In the genomic region with DNA sequence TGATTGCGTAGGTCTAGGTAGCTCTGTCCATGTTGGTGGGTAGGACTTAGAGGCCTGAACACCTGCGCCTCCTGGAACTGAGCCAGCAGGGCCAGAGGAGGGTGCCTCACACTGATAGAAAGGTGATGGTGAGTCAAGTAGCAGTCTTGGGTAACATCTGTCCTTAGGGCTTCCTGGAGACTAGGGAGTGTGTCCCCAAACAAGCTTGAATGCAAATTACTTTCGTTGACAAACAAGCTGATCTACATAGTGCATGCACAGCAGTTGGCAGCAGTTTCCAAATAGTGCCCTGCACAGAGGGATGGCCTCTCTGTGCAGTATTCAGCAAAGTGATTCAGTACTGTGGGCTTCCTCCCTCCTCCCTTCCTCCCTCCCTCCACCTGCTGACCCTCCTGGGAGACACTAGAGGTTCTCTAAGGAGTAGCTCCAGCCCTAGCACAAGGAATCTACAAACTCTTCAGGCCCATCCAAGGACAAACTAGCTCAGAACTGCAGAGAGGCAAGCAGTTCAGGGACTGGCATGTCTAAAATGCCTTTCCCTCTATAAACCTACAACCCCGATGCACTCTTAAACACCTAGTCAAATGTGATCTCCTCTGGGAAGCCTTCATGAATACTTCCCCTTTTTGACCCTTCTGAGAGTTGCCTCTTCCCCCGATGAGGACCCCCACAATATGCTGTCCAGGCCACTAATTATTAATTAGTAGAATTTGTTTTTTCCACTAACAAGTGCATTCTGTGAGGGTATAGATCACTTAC, we compare ENCODE assay signal across 8 cellular contexts.
DNase-seq lines count a peak whose midpoint lies in the region; ATAC-seq, FAIRE-seq and TF ChIP-seq lines count a peak whose summit lies in the region.

No MANE protein-coding gene starts in this region.

- peaks cover 9% of the 10 kb centered on the region for H3K27me3 Mint-ChIP-seq in activated CD4-positive, alpha-beta T cell treated with anti-CD3 and anti-CD28 coated beads, Interleukin-2, amount 10 ng/mL, durations not matched to agents 24 days and 14 days

- H3K9me1 ChIP-seq in K562 (ENCODE audit: control insufficient read depth, insufficient read depth, low read length) = no peaks in the 10 kb centered on the region

- no peak overlapping the region for H3K27ac Mint-ChIP-seq in activated CD4-positive, alpha-beta T cell treated with anti-CD3 and anti-CD28 coated beads, Interleukin-2, amount 10 ng/mL, durations not matched to agents 24 days and 14 days

- CTCF ChIA-PET in K562 (lab: Yijun Ruan, JAX; ENCODE audit: low intra/inter-chr PET ratio) = no interaction called here

- H3K36me3 ChIP-seq in K562 (ENCODE audit: control insufficient read depth, insufficient read depth, low read length) = no peaks in the 10 kb centered on the region

- H3K4me1 Mint-ChIP-seq in activated CD4-positive, alpha-beta T cell treated with anti-CD3 and anti-CD28 coated beads, Interleukin-2, amount 10 ng/mL, durations not matched to agents 24 days and 14 days = no peaks in the 10 kb centered on the region

- no peaks in the 10 kb centered on the region for H4K20me1 ChIP-seq in K562 (replicated peaks; ENCODE audit: control insufficient read depth, insufficient read depth, low read length)

- H3K9me3 ChIP-seq in K562 (replicated peaks; ENCODE audit: control insufficient read depth, insufficient read depth, low read depth, low read length) = no peaks in the 10 kb centered on the region

- H3K27ac ChIP-seq in K562 (ENCODE audit: extremely low read depth, low read depth, low read length) = no peak overlapping the region

- no peaks in the 10 kb centered on the region for H3K79me2 ChIP-seq in K562 (ENCODE audit: control insufficient read depth, insufficient read depth, low read length)

- TF ChIP-seq EP300 in Ishikawa (IDR thresholded peaks at IDR 0.05; ENCODE audit: borderline replicate concordance) (no peak), K562 (IDR thresholded peaks at IDR 0.05; ENCODE audit: low read length) (no peak)

- no peak for TF ChIP-seq CTCF in K562 (IDR thresholded peaks at IDR 0.05 in 2 of 3, conservative IDR thresholded peaks at IDR 0.05 in 1 of 3; ENCODE audit: insufficient read depth in 2 of 3, low read depth in 1 of 3, low read length in 3 of 3)

- H3K4me3 Mint-ChIP-seq in activated CD4-positive, alpha-beta T cell treated with anti-CD3 and anti-CD28 coated beads, Interleukin-2, amount 10 ng/mL, durations not matched to agents 24 days and 14 days = no peak overlapping the region

- H3K36me3 Mint-ChIP-seq in activated CD4-positive, alpha-beta T cell treated with anti-CD3 and anti-CD28 coated beads, Interleukin-2, amount 10 ng/mL, durations not matched to agents 24 days and 14 days (ENCODE audit: low read depth) = no peaks in the 10 kb centered on the region

- intact Hi-C loops in K562 (cut with micrococcal nuclease) = no loop called here
- intact Hi-C loops in activated CD4-positive, alpha-beta T cell treated with anti-CD3 and anti-CD28 coated beads, Interleukin-2, amount 10 ng/mL, durations not matched to agents 24 days and 14 days (cut with micrococcal nuclease) = no loop called here

- peak; percentile 97 for FAIRE-seq in GM18507 (lab: Jason Lieb, UNC)
- FAIRE-seq in K562 (lab: Jason Lieb, UNC) = no peak

- 3% methylated on average over 5 of the region's 5 CpGs for WGBS in K562 (ENCODE audit: insufficient coverage, low coverage, missing lambda C conversion rate)

- H3K4me2 ChIP-seq in K562 (ENCODE audit: insufficient read depth, low read length) = no peak overlapping the region

- peaks cover 19 to 42% of the 10 kb centered on the region in 2 experiments; a peak in 4 of 5 replicates for H3K27me3 ChIP-seq in K562 (ENCODE audit: control insufficient read depth in 2 of 2, insufficient read depth in 2 of 2, low read length in 2 of 2)

- POLR2A ChIA-PET in K562 (lab: Yijun Ruan, JAX) = interaction anchor here (0.7 kb wide), 1 partner anchor 28 kb away, joined by 3 read pairs; no protein-coding TSS in a partner anchor

- H3K9ac ChIP-seq in K562 (ENCODE audit: insufficient read depth in 1 of 2, low read depth in 2 of 2, low read length in 2 of 2) = no peak overlapping the region

- peaks cover 0 to 7% of the 10 kb centered on the region in 2 experiments; a peak in 1 of 5 replicates for H3K4me1 ChIP-seq in K562 (replicated peaks in 1 of 2; ENCODE audit: control insufficient read depth in 2 of 2, insufficient read depth in 2 of 2, low read length in 2 of 2)

- peak; percentile 73 for ATAC-seq in GM21529 (IDR thresholded peaks at IDR 0.05; ENCODE audit: unreplicated experiment)
- ATAC-seq in K562 = no peak
- ATAC-seq in SK-N-SH treated with all-trans-retinoic acid at 6 μM for 48 hours = no peak

- no peak for TF ChIP-seq POLR2A in K562 (conservative IDR thresholded peaks at IDR 0.05)

- in situ Hi-C loops in K562 (cut with MboI) = no loop called here

- no peaks in the 10 kb centered on the region for H3K9me3 Mint-ChIP-seq in activated CD4-positive, alpha-beta T cell treated with anti-CD3 and anti-CD28 coated beads, Interleukin-2, amount 10 ng/mL, durations not matched to agents 24 days and 14 days

- TF ChIP-seq RAD21 in Ishikawa (IDR thresholded peaks at IDR 0.05; ENCODE audit: low read depth) = no peak
- no peak for TF ChIP-seq RAD21 in K562 (CRISPR knock-in tag; conservative IDR thresholded peaks at IDR 0.05 in 1 of 2, IDR thresholded peaks at IDR 0.05 in 1 of 2)

- BruUV-seq in K562 (replicated peaks; lab: Mats Ljungman, UMichigan) = no TSS peak

- DNase-seq in GM18507 (ENCODE audit: extremely low spot score, insufficient read length, low read depth) = peak; percentile 62
- peak in 1 of 4 experiments; percentile 32 for DNase-seq in K562 (ENCODE audit: extremely low read depth in 1 of 4, low spot score in 3 of 4)
- no peak for DNase-seq in activated CD8-positive, alpha-beta memory T cell treated with anti-CD3 and anti-CD28 coated beads, Interleukin-2, amount 50 U/mL, for 48 hours
- no peak for DNase-seq in activated CD4-positive, alpha-beta T cell treated with anti-CD3 and anti-CD28 coated beads, Interleukin-2, amount 10 ng/mL, durations not matched to agents 24 days and 14 days
- no peak for DNase-seq in dermis blood vessel endothelial cell

- no peak overlapping the region for H2AFZ ChIP-seq in K562 (ENCODE audit: low read depth, low read length)

- H3K4me3 ChIP-seq in K562 = no peak overlapping the region

TF ChIP-seq in Ishikawa, 13 proteins besides CTCF, POLR2A, EP300 and RAD21:
- TF ChIP-seq, protein P1, sequence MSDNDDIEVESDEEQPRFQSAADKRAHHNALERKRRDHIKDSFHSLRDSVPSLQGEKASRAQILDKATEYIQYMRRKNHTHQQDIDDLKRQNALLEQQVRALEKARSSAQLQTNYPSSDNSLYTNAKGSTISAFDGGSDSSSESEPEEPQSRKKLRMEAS (IDR thresholded peaks at IDR 0.05) = no peak
- no peak for TF ChIP-seq EGR1 (IDR thresholded peaks at IDR 0.05)
- no peak for TF ChIP-seq CEBPB (IDR thresholded peaks at IDR 0.05)
- 0 out of 2 replicates have a peak, but pooled peaks have one; percentile 37 for TF ChIP-seq NFIC (IDR thresholded peaks at IDR 0.05)

TF ChIP-seq in K562, 482 proteins besides CTCF, POLR2A, EP300 and RAD21 (continues in another document):
- TF ChIP-seq ZNF316 (IDR thresholded peaks at IDR 0.05) = no peak
- no peak for TF ChIP-seq BCL6 (CRISPR knock-in tag; IDR thresholded peaks at IDR 0.05)
- TF ChIP-seq GTF2A2 (tag; IDR thresholded peaks at IDR 0.05) = no peak

TF ChIP-seq in SK-N-SH treated with all-trans-retinoic acid at 6 μM for 48 hours, 23 proteins besides CTCF, POLR2A, EP300 and RAD21 (continues in another document):
- TF ChIP-seq ZNF565 (CRISPR knock-in tag; conservative IDR thresholded peaks at IDR 0.05; ENCODE audit: low read depth) = no peak
- TF ChIP-seq TOX (CRISPR knock-in tag; IDR thresholded peaks at IDR 0.05; ENCODE audit: borderline replicate concordance) = no peak
- TF ChIP-seq ARNTL (CRISPR knock-in tag; IDR thresholded peaks at IDR 0.05; ENCODE audit: borderline replicate concordance, low read depth) = no peak
- TF ChIP-seq ZFP30 (CRISPR knock-in tag; IDR thresholded peaks at IDR 0.05) = no peak
- no peak for TF ChIP-seq ZC3H10 (CRISPR knock-in tag; IDR thresholded peaks at IDR 0.05)
- TF ChIP-seq OSR1 (CRISPR knock-in tag; IDR thresholded peaks at IDR 0.05) = no peak
- TF ChIP-seq TCF4 (CRISPR knock-in tag; IDR thresholded peaks at IDR 0.05; ENCODE audit: borderline replicate concordance) = no peak
- no peak for TF ChIP-seq GLIS3 (CRISPR knock-in tag; IDR thresholded peaks at IDR 0.05)
- TF ChIP-seq, protein P2, sequence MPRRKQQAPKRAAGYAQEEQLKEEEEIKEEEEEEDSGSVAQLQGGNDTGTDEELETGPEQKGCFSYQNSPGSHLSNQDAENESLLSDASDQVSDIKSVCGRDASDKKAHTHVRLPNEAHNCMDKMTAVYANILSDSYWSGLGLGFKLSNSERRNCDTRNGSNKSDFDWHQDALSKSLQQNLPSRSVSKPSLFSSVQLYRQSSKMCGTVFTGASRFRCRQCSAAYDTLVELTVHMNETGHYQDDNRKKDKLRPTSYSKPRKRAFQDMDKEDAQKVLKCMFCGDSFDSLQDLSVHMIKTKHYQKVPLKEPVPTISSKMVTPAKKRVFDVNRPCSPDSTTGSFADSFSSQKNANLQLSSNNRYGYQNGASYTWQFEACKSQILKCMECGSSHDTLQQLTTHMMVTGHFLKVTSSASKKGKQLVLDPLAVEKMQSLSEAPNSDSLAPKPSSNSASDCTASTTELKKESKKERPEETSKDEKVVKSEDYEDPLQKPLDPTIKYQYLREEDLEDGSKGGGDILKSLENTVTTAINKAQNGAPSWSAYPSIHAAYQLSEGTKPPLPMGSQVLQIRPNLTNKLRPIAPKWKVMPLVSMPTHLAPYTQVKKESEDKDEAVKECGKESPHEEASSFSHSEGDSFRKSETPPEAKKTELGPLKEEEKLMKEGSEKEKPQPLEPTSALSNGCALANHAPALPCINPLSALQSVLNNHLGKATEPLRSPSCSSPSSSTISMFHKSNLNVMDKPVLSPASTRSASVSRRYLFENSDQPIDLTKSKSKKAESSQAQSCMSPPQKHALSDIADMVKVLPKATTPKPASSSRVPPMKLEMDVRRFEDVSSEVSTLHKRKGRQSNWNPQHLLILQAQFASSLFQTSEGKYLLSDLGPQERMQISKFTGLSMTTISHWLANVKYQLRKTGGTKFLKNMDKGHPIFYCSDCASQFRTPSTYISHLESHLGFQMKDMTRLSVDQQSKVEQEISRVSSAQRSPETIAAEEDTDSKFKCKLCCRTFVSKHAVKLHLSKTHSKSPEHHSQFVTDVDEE (CRISPR knock-in tag; IDR thresholded peaks at IDR 0.05) = no peak
- TF ChIP-seq RARB (CRISPR knock-in tag; IDR thresholded peaks at IDR 0.05) = no peak
- no peak for TF ChIP-seq ZFP3 (CRISPR knock-in tag; IDR thresholded peaks at IDR 0.05)
- no peak for TF ChIP-seq BACH2 (CRISPR knock-in tag; IDR thresholded peaks at IDR 0.05; ENCODE audit: borderline replicate concordance)
- TF ChIP-seq CSDC2 (CRISPR knock-in tag; IDR thresholded peaks at IDR 0.05) = no peak
- no peak for TF ChIP-seq PPARA (CRISPR knock-in tag; IDR thresholded peaks at IDR 0.05; ENCODE audit: borderline replicate concordance)
